In the genomic region with DNA sequence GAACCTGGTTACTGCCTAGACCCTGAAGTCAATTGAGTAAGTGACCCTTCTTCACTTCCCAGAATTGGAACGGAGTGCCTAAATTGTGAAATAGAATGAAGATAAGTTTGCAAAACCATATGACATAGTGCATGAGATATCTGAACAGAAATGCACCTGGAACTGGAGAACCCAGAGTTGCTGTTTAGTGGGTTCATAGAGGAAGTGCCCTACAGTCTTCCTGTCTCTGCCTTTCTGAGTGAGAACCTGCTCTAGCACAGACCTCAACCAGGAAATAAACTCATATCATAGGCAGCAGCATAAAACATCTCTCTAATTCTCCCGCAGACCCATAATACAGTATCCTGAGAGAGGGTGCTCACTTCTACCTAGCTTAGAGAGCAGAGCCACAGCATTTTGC, we compare ENCODE assay signal across 14 cellular contexts.
DNase-seq lines count a peak whose midpoint lies in the region; ATAC-seq lines count a peak whose summit lies in the region.
"Had no signal": no experiment of that assay in that cellular context is flagged by ENCODE, and none has a peak within 500 bp of the region (broad histone marks: within the 10 kb centered on the region; RNA-seq: fewer than 3 reads in every experiment).

No MANE protein-coding gene starts in this region.

- intact Hi-C loops in dendritic cell treated with granulocyte-macrophage colony-stimulating factor and Interleukin-4, amounts not matched to agents 40 ng/mL and 50 ng/mL, for 4 days (cut with micrococcal nuclease): no loop called here

- no peaks in the 10 kb centered on the region for H3K9me3 Mint-ChIP-seq in dendritic cell treated with granulocyte-macrophage colony-stimulating factor and Interleukin-4, amounts not matched to agents 40 ng/mL and 50 ng/mL, for 4 days
- H3K9me3 Mint-ChIP-seq: endodermal cell had no signal

- DNase-seq in stimulated activated CD4-positive, alpha-beta T cell treated with anti-CD3 and anti-CD28 coated beads, Interleukin-4, amount 100 ng/mL, for 24 hours: peak; percentile 5
- no peak for DNase-seq in stimulated activated CD4-positive, alpha-beta T cell treated with anti-CD3 and anti-CD28 coated beads, Interleukin-2, amount 100 ng/mL, for 24 hours
- DNase-seq in OCI-M1 (lab: John Stamatoyannopoulos, UW): peak; percentile 5
- DNase-seq in NK-92 treated with Interleukin-12 subunit alpha and Interleukin-12 subunit beta, amount 100 ng/mL, for 24 hours (lab: John Stamatoyannopoulos, UW): no peak
- DNase-seq in NCI-H1092 (lab: John Stamatoyannopoulos, UW): no peak
- no peak for DNase-seq in NCI-H82 treated with DMSO at 0.1 percent for 48 hours (lab: John Stamatoyannopoulos, UW; ENCODE audit: unreplicated experiment)
- DNase-seq: activated CD4-positive, alpha-beta T cell treated with anti-CD3 and anti-CD28 coated beads, Interleukin-2, amount 50 U/mL, for 4 hours; BE2C; endodermal cell; gastrocnemius medialis; kidney; NCI-H1694 had no signal

- peaks cover 3% of the 10 kb centered on the region for H3K27me3 Mint-ChIP-seq in dendritic cell treated with granulocyte-macrophage colony-stimulating factor and Interleukin-4, amounts not matched to agents 40 ng/mL and 50 ng/mL, for 4 days

- H3K4me3 Mint-ChIP-seq in dendritic cell treated with granulocyte-macrophage colony-stimulating factor and Interleukin-4, amounts not matched to agents 40 ng/mL and 50 ng/mL, for 4 days: no peak overlapping the region
- H3K4me3 Mint-ChIP-seq: endodermal cell had no signal

- no peak for ATAC-seq in HG02759 (IDR thresholded peaks at IDR 0.05; ENCODE audit: unreplicated experiment)
- ATAC-seq: gastrocnemius medialis had no signal

- H3K36me3 Mint-ChIP-seq in dendritic cell treated with granulocyte-macrophage colony-stimulating factor and Interleukin-4, amounts not matched to agents 40 ng/mL and 50 ng/mL, for 4 days (ENCODE audit: low read depth): no peaks in the 10 kb centered on the region

- H3K4me1 Mint-ChIP-seq in dendritic cell treated with granulocyte-macrophage colony-stimulating factor and Interleukin-4, amounts not matched to agents 40 ng/mL and 50 ng/mL, for 4 days (ENCODE audit: low read depth): peaks cover 8% of the 10 kb centered on the region

- peak overlapping the region; percentile 11 for H3K27ac Mint-ChIP-seq in dendritic cell treated with granulocyte-macrophage colony-stimulating factor and Interleukin-4, amounts not matched to agents 40 ng/mL and 50 ng/mL, for 4 days
- H3K27ac Mint-ChIP-seq: endodermal cell had no signal

Comparison
In these comparisons a context has a peak if more than half of its experiments do, and no peak if none do; other contexts are left out.
1. DNase-seq: peak in stimulated activated CD4-positive, alpha-beta T cell treated with anti-CD3 and anti-CD28 coated beads, Interleukin-4, amount 100 ng/mL, for 24 hours (single experiment) and OCI-M1 (single experiment); none in stimulated activated CD4-positive, alpha-beta T cell treated with anti-CD3 and anti-CD28 coated beads, Interleukin-2, amount 100 ng/mL, for 24 hours (0 of 2), NK-92 treated with Interleukin-12 subunit alpha and Interleukin-12 subunit beta, amount 100 ng/mL, for 24 hours (single experiment), NCI-H1092 (single experiment) and NCI-H82 treated with DMSO at 0.1 percent for 48 hours (single experiment).